In the genomic region with DNA sequence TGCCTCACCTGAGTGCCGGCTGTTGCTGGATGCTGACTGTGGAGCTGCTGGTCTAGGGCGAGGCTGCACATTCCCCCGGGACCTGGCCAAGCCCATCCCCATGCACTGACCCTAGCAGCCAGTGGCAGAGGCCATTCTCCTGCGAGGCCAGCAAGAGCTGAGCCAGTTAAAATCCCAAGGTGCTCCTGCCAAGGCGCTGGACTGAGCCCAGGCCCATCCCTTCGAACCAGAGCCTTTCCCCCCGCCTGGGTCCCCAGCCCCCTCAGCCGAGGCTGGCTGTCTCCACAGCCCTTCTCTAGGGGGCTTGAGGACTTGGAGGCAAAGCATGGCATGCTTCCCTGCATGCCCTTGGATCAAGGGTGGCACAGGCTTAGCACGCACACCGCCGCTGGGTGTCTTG, we compare ENCODE assay signal across 22 cellular contexts. TPM values are rescaled to one million over a fixed set of nuclear protein-coding genes. Genes with fewer than 3 reads are reported as not detected.
"Had no signal": no experiment of that assay in that cellular context is flagged by ENCODE, and none has a peak within 500 bp of the region (broad histone marks: within the 10 kb centered on the region; RNA-seq: fewer than 3 reads in every experiment).

No MANE protein-coding gene starts in this region.

- H3K9me3 ChIP-seq: tibial artery, vagina had no signal

- ATAC-seq: foreskin keratinocyte; naive thymus-derived CD4-positive, alpha-beta T cell; T-cell had no signal

- H3K9me3 Mint-ChIP-seq: activated B cell treated with CpG ODN at 0.5 μM for 24 hours; activated CD4-positive, alpha-beta memory T cell treated with anti-CD3 and anti-CD28 coated beads for 36 hours; activated T-helper 1 cell treated with anti-CD3 and anti-CD28 coated beads, Interleukin-12 subunit alpha, Interleukin-12 subunit beta, Interleukin-2, Interleukin-4 antibody, amounts not matched to agents 30 ng/mL and 10 ng/mL and 1 ng/mL, durations not matched to agents 14 hours and 24 hours and 36 hours; memory B cell; T-cell had no signal

- H3K36me3 Mint-ChIP-seq: activated CD4-positive, alpha-beta memory T cell treated with anti-CD3 and anti-CD28 coated beads for 36 hours; activated naive CD8-positive, alpha-beta T cell; memory B cell; naive thymus-derived CD4-positive, alpha-beta T cell; T-cell had no signal

- H3K4me3 Mint-ChIP-seq: activated B cell treated with CpG ODN at 0.5 μM for 24 hours; activated CD4-positive, alpha-beta memory T cell treated with anti-CD3 and anti-CD28 coated beads for 36 hours; activated naive CD8-positive, alpha-beta T cell; activated T-helper 1 cell treated with anti-CD3 and anti-CD28 coated beads, Interleukin-12 subunit alpha, Interleukin-12 subunit beta, Interleukin-2, Interleukin-4 antibody, amounts not matched to agents 30 ng/mL and 10 ng/mL and 1 ng/mL, durations not matched to agents 14 hours and 24 hours and 36 hours; memory B cell had no signal

- H3K27ac Mint-ChIP-seq: activated B cell treated with CpG ODN at 0.5 μM for 24 hours; activated CD4-positive, alpha-beta memory T cell treated with anti-CD3 and anti-CD28 coated beads for 36 hours; activated naive CD8-positive, alpha-beta T cell; activated T-helper 1 cell treated with anti-CD3 and anti-CD28 coated beads, Interleukin-12 subunit alpha, Interleukin-12 subunit beta, Interleukin-2, Interleukin-4 antibody, amounts not matched to agents 30 ng/mL and 10 ng/mL and 1 ng/mL, durations not matched to agents 14 hours and 24 hours and 36 hours; memory B cell; T-cell had no signal

- H3K36me3 ChIP-seq: tibial artery, vagina had no signal

- H3K27me3 Mint-ChIP-seq: activated naive CD8-positive, alpha-beta T cell had no signal

- H3K27me3 ChIP-seq: vagina had no signal

- H3K4me1 ChIP-seq: foreskin keratinocyte, parathyroid adenoma had no signal

- H3K27ac ChIP-seq: foreskin keratinocyte, parathyroid adenoma, tibial artery, vagina had no signal

- DNase-seq: activated B cell treated with CpG ODN at 0.5 μM for 24 hours; activated CD4-positive, alpha-beta memory T cell treated with anti-CD3 and anti-CD28 coated beads for 36 hours; activated CD4-positive, alpha-beta T cell treated with anti-CD3 and anti-CD28 coated beads for 4 hours; activated T-cell treated with anti-CD3 and anti-CD28 coated beads for 4 hours; amniotic stem cell; foreskin keratinocyte; hypothalamus; islet precursor cell; naive thymus-derived CD4-positive, alpha-beta T cell; T-cell; tibial artery had no signal

- H3K4me3 ChIP-seq: tibial artery had no signal

RNA-seq across cellular contexts. Expression of a gene that starts 1.6 kb away (rescaled TPM):
- total RNA-seq: activated B cell treated with CpG ODN at 0.5 μM for 24 hours; activated T-helper 1 cell treated with anti-CD3 and anti-CD28 coated beads, Interleukin-12 subunit alpha, Interleukin-12 subunit beta, Interleukin-2, Interleukin-4 antibody, amounts not matched to agents 30 ng/mL and 10 ng/mL and 1 ng/mL, durations not matched to agents 14 hours and 24 hours and 36 hours; epithelial cell of proximal tubule; foreskin keratinocyte had no signal
- polyA plus RNA-seq: foreskin keratinocyte had no signal

RNA-seq across cellular contexts. Expression of a gene that starts 11.3 kb away (rescaled TPM):
- total RNA-seq: activated B cell treated with CpG ODN at 0.5 μM for 24 hours; activated CD4-positive, alpha-beta memory T cell treated with anti-CD3 and anti-CD28 coated beads for 36 hours; activated T-helper 1 cell treated with anti-CD3 and anti-CD28 coated beads, Interleukin-12 subunit alpha, Interleukin-12 subunit beta, Interleukin-2, Interleukin-4 antibody, amounts not matched to agents 30 ng/mL and 10 ng/mL and 1 ng/mL, durations not matched to agents 14 hours and 24 hours and 36 hours; chondrocyte; epithelial cell of proximal tubule; fibroblast of lung; foreskin keratinocyte; left lobe of liver; mucosa of gallbladder; naive thymus-derived CD4-positive, alpha-beta T cell; subcutaneous adipose tissue; T-cell; vagina had no signal
- polyA plus RNA-seq: fibroblast of lung; foreskin keratinocyte; naive thymus-derived CD4-positive, alpha-beta T cell had no signal
